ENCODE assay signal across 17 cellular contexts in the genomic region with DNA sequence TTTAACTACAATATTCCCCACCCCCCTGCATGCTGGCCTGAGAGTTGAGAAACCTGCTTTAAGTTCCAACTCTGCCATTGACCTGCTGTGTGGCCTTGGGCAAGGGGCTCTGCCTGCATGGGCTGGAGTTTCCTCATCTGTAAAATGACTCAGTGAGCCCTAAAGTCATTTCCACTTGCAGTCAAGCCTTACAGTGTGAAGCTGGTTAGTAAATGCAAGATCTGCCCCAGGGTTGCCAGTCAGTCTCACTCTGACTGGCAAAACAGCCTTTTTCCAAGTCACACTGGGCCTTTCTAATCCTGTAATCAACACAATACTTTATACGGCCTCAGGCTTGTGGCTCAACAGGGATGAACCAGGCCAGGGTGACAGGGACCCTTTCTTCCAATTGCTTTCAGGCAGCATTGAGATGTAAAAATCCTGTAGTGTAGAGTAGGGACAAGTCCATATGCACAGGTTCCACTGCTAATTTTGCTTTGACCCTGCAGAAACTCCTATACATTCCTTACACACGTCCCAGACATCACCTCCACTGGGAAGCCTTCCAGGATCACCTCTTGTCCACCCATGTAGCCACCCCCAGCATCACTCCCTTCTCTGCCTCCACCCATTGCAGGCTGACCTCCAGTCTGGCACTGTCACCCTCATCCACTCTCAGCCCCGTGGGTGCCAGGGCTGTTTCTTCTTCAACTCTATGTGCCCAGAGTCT. TPM values are rescaled to one million over a fixed set of nuclear protein-coding genes. Genes with fewer than 3 reads are reported as not detected.
A peak's percentile ranks its signal among the peaks of the same experiment; 100 is the strongest.
DNase-seq lines count a peak whose midpoint lies in the region; ATAC-seq and TF ChIP-seq lines count a peak whose summit lies in the region.
"Had no signal": no experiment of that assay in that cellular context is flagged by ENCODE, and none has a peak within 500 bp of the region (broad histone marks: within the 10 kb centered on the region; RNA-seq: fewer than 3 reads in every experiment).

No MANE protein-coding gene starts in this region.

- POLR2A ChIA-PET in MCF 10A (lab: Yijun Ruan, JAX), result no interaction called here

- H3K4me3 Mint-ChIP-seq in MCF 10A (ENCODE audit: unreplicated experiment), result no peak overlapping the region
- H3K4me3 Mint-ChIP-seq in activated T-helper 17 cell treated with anti-CD3 and anti-CD28 coated beads, Interleukin-2, amount 50 U/mL, for 72 hours, result no peak overlapping the region
- no peak overlapping the region for H3K4me3 Mint-ChIP-seq in nephron progenitor cell
- no peak overlapping the region for H3K4me3 Mint-ChIP-seq in chondrocyte (ENCODE audit: unreplicated experiment)
- H3K4me3 Mint-ChIP-seq: B cell; CD8-positive, alpha-beta T cell had no signal

- no peaks in the 10 kb centered on the region for H3K4me1 Mint-ChIP-seq in MCF 10A (ENCODE audit: insufficient read depth, unreplicated experiment)
- no peaks in the 10 kb centered on the region for H3K4me1 Mint-ChIP-seq in activated T-helper 17 cell treated with anti-CD3 and anti-CD28 coated beads, Interleukin-2, amount 50 U/mL, for 72 hours
- peaks cover 14% of the 10 kb centered on the region for H3K4me1 Mint-ChIP-seq in nephron progenitor cell
- no peaks in the 10 kb centered on the region for H3K4me1 Mint-ChIP-seq in chondrocyte (ENCODE audit: low read depth)
- H3K4me1 Mint-ChIP-seq: B cell had no signal

- H3K9me3 Mint-ChIP-seq in MCF 10A (ENCODE audit: unreplicated experiment), result no peaks in the 10 kb centered on the region
- peaks cover 3% of the 10 kb centered on the region for H3K9me3 Mint-ChIP-seq in activated T-helper 17 cell treated with anti-CD3 and anti-CD28 coated beads, Interleukin-2, amount 50 U/mL, for 72 hours
- no peaks in the 10 kb centered on the region for H3K9me3 Mint-ChIP-seq in nephron progenitor cell
- H3K9me3 Mint-ChIP-seq in chondrocyte (ENCODE audit: low read depth), result no peaks in the 10 kb centered on the region
- H3K9me3 Mint-ChIP-seq: CD8-positive, alpha-beta T cell had no signal

- H3K4me3 ChIP-seq in breast epithelium, result no peak overlapping the region
- no peak overlapping the region for H3K4me3 ChIP-seq in epithelial cell of esophagus (ENCODE audit: low read length)
- no peak overlapping the region for H3K4me3 ChIP-seq in upper lobe of right lung
- H3K4me3 ChIP-seq: BLaER1 treated with 17β-estradiol and CSF1 and Interleukin-3, amounts not matched to agents 10 nM and 100 nM; GM23248 had no signal

- intact Hi-C loops in MCF 10A (cut with micrococcal nuclease), result no loop called here
- intact Hi-C loops in breast epithelium (cut with DNase I; ENCODE audit: low total_unique reads), result no loop called here
- intact Hi-C loops in upper lobe of right lung (cut with DNase I), result no loop called here

- ATAC-seq in activated T-helper 17 cell treated with anti-CD3 and anti-CD28 coated beads, Interleukin-2, amount 50 U/mL, for 72 hours (replicated peaks), result peak; percentile 18
- ATAC-seq in HG02852 (IDR thresholded peaks at IDR 0.05; ENCODE audit: unreplicated experiment) (no peak), upper lobe of right lung (no peak)
- ATAC-seq: CD8-positive, alpha-beta T cell had no signal

- H3K27ac ChIP-seq in breast epithelium (no peak overlapping the region), upper lobe of right lung (no peak overlapping the region)
- H3K27ac ChIP-seq: BLaER1 treated with 17β-estradiol and CSF1 and Interleukin-3, amounts not matched to agents 10 nM and 100 nM; GM23248 had no signal

- no peaks in the 10 kb centered on the region for H3K4me1 ChIP-seq in breast epithelium
- H3K4me1 ChIP-seq in upper lobe of right lung, result no peaks in the 10 kb centered on the region
- H3K4me1 ChIP-seq: BLaER1 treated with 17β-estradiol and CSF1 and Interleukin-3, amounts not matched to agents 10 nM and 100 nM had no signal

- TF ChIP-seq CTCF in MCF 10A (IDR thresholded peaks at IDR 0.05; ENCODE audit: unreplicated experiment), result no peak
- TF ChIP-seq CTCF in breast epithelium (IDR thresholded peaks at IDR 0.05), result no peak
- no peak for TF ChIP-seq CTCF in epithelial cell of esophagus (IDR thresholded peaks at IDR 0.05; ENCODE audit: insufficient read depth, low read depth, low read length, missing control alignments)
- TF ChIP-seq CTCF in nephron progenitor cell (IDR thresholded peaks at IDR 0.05), result no peak
- no peak for TF ChIP-seq CTCF in chondrocyte (IDR thresholded peaks at IDR 0.05)
- no peak for TF ChIP-seq CTCF in upper lobe of right lung (IDR thresholded peaks at IDR 0.05)

- H3K27ac Mint-ChIP-seq in MCF 10A (ENCODE audit: low read depth, unreplicated experiment) (no peak overlapping the region), nephron progenitor cell (peak overlapping the region; percentile 16), chondrocyte (ENCODE audit: unreplicated experiment) (no peak overlapping the region)
- no peak overlapping the region for H3K27ac Mint-ChIP-seq in activated T-helper 17 cell treated with anti-CD3 and anti-CD28 coated beads, Interleukin-2, amount 50 U/mL, for 72 hours
- H3K27ac Mint-ChIP-seq: B cell; CD8-positive, alpha-beta T cell had no signal

- CTCF ChIA-PET in MCF 10A (lab: Yijun Ruan, JAX), result no interaction called here

- BruUV-seq in MCF 10A (replicated peaks; lab: Mats Ljungman, UMichigan), result no TSS peak

- H3K27me3 Mint-ChIP-seq in MCF 10A (ENCODE audit: insufficient read depth, unreplicated experiment), result peaks cover 20% of the 10 kb centered on the region
- peaks cover 36% of the 10 kb centered on the region for H3K27me3 Mint-ChIP-seq in activated T-helper 17 cell treated with anti-CD3 and anti-CD28 coated beads, Interleukin-2, amount 50 U/mL, for 72 hours
- H3K27me3 Mint-ChIP-seq in nephron progenitor cell (ENCODE audit: low read depth, poor library complexity), result peaks cover 8% of the 10 kb centered on the region
- H3K27me3 Mint-ChIP-seq in chondrocyte (ENCODE audit: low read depth), result peaks cover 18% of the 10 kb centered on the region

- H3K27me3 ChIP-seq in breast epithelium (no peaks in the 10 kb centered on the region), upper lobe of right lung (no peaks in the 10 kb centered on the region)
- H3K27me3 ChIP-seq: BLaER1 treated with 17β-estradiol and CSF1 and Interleukin-3, amounts not matched to agents 10 nM and 100 nM had no signal

- no peaks in the 10 kb centered on the region for H3K36me3 ChIP-seq in breast epithelium
- no peaks in the 10 kb centered on the region for H3K36me3 ChIP-seq in upper lobe of right lung
- H3K36me3 ChIP-seq: BLaER1 treated with 17β-estradiol and CSF1 and Interleukin-3, amounts not matched to agents 10 nM and 100 nM had no signal

- peak; percentile 43 for DNase-seq in MCF 10A (ENCODE audit: unreplicated experiment)
- no peak for DNase-seq in breast epithelium (ENCODE audit: low spot score in 2 of 2)
- DNase-seq in epithelial cell of esophagus (ENCODE audit: low read depth), result peak; percentile 4
- no peak for DNase-seq in nephron progenitor cell
- DNase-seq in chondrocyte (ENCODE audit: low spot score), result no peak
- no peak for DNase-seq in upper lobe of right lung
- DNase-seq: Calu3; CD8-positive, alpha-beta T cell; DMS79 treated with DMSO at 0.1 percent for 48 hours; GM23248; HCEC 1CT had no signal

- no peaks in the 10 kb centered on the region for H3K9me3 ChIP-seq in breast epithelium
- H3K9me3 ChIP-seq in upper lobe of right lung, result no peaks in the 10 kb centered on the region

- no peak for TF ChIP-seq POLR2A in breast epithelium (IDR thresholded peaks at IDR 0.05)

- H3K36me3 Mint-ChIP-seq in MCF 10A (ENCODE audit: insufficient read depth, unreplicated experiment), result no peaks in the 10 kb centered on the region
- H3K36me3 Mint-ChIP-seq in activated T-helper 17 cell treated with anti-CD3 and anti-CD28 coated beads, Interleukin-2, amount 50 U/mL, for 72 hours (ENCODE audit: low read depth), result no peaks in the 10 kb centered on the region
- H3K36me3 Mint-ChIP-seq in nephron progenitor cell (ENCODE audit: low read depth), result no peaks in the 10 kb centered on the region
- no peaks in the 10 kb centered on the region for H3K36me3 Mint-ChIP-seq in chondrocyte (ENCODE audit: low read depth)
- H3K36me3 Mint-ChIP-seq: CD8-positive, alpha-beta T cell had no signal

RNA-seq across cellular contexts. Expression of gene PRIMA1, which starts 42.6 kb away (rescaled TPM):
- total RNA-seq in MCF 10A (2022), result 0.07 TPM in 1 of 2 replicates, not detected in the other
- total RNA-seq in breast epithelium, result 1 to 10 TPM in 2 of 3 donors, under 1 TPM in 1; 0.98 to 2.1 (median 1.3) TPM
- not detected for total RNA-seq in activated T-helper 17 cell treated with anti-CD3 and anti-CD28 coated beads, Interleukin-2, amount 50 U/mL, for 72 hours
- not detected in 3 replicates for total RNA-seq in chondrocyte
- 1.9 TPM for total RNA-seq in upper lobe of right lung
- total RNA-seq: A172; B cell; Calu3; CD8-positive, alpha-beta T cell; HT-29 had no signal

Comparison
In these comparisons a context has a peak if more than half of its experiments do, and no peak if none do; other contexts are left out.
1. DNase-seq: peak in MCF 10A (single experiment) and epithelial cell of esophagus (single experiment); none in breast epithelium (0 of 2), nephron progenitor cell (single experiment), chondrocyte (single experiment) and upper lobe of right lung (single experiment).